ENCODE assay signal across 19 cellular contexts in the genomic region with DNA sequence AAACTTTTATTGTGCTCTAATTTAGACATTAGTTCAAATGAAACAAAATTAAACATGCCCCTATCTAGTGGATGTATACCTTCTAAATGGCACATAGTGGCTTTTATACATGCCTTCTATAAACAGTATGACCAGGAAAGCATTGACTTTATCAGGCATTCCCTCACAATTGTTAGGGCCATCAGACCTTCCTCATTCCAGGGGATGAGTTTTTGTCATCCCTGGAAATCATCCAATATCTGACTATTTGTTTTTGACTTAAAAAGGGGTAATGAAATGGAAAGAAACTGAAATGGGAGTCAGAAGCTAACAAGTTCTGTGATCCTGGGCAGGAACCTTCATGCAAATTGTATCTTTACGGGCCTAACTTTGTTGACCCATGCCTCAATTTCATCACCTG.
DNase-seq lines count a peak whose midpoint lies in the region; ATAC-seq lines count a peak whose summit lies in the region.
"Had no signal": no experiment of that assay in that cellular context is flagged by ENCODE, and none has a peak within 500 bp of the region (broad histone marks: within the 10 kb centered on the region; RNA-seq: fewer than 3 reads in every experiment).

No MANE protein-coding gene starts in this region.

- H3K27ac Mint-ChIP-seq in activated naive CD8-positive, alpha-beta T cell = peak overlapping the region; percentile 28
- no peak overlapping the region for H3K27ac Mint-ChIP-seq in activated naive CD8-positive, alpha-beta T cell treated with anti-CD3 and anti-CD28 coated beads, Interleukin-2, amount 50 U/mL, for 24 hours
- H3K27ac Mint-ChIP-seq in effector memory CD8-positive, alpha-beta T cell = peak overlapping the region; percentile 19 to 90
- peak overlapping the region; percentile 88 for H3K27ac Mint-ChIP-seq in stimulated activated effector memory CD8-positive, alpha-beta T cell treated with anti-CD3 and anti-CD28 coated beads, Interleukin-12 subunit alpha, Interleukin-12 subunit beta, amount 100 ng/mL, for 72 hours

- H3K27me3 Mint-ChIP-seq in activated naive CD8-positive, alpha-beta T cell = no peaks in the 10 kb centered on the region
- no peaks in the 10 kb centered on the region for H3K27me3 Mint-ChIP-seq in activated naive CD8-positive, alpha-beta T cell treated with anti-CD3 and anti-CD28 coated beads, Interleukin-2, amount 50 U/mL, for 24 hours
- no peaks in the 10 kb centered on the region for H3K27me3 Mint-ChIP-seq in effector memory CD8-positive, alpha-beta T cell

- H3K9me3 Mint-ChIP-seq in activated naive CD8-positive, alpha-beta T cell (ENCODE audit: low read depth) = no peaks in the 10 kb centered on the region
- H3K9me3 Mint-ChIP-seq in activated naive CD8-positive, alpha-beta T cell treated with anti-CD3 and anti-CD28 coated beads, Interleukin-2, amount 50 U/mL, for 24 hours = no peaks in the 10 kb centered on the region
- H3K9me3 Mint-ChIP-seq in effector memory CD8-positive, alpha-beta T cell = no peaks in the 10 kb centered on the region
- H3K9me3 Mint-ChIP-seq in stimulated activated effector memory CD8-positive, alpha-beta T cell treated with anti-CD3 and anti-CD28 coated beads, Interleukin-12 subunit alpha, Interleukin-12 subunit beta, amount 100 ng/mL, for 72 hours = no peaks in the 10 kb centered on the region

- DNase-seq in activated naive CD8-positive, alpha-beta T cell treated with anti-CD3 and anti-CD28 coated beads, Interleukin-2, amount 50 U/mL, for 24 hours = no peak
- DNase-seq in NCI-H69 (lab: John Stamatoyannopoulos, UW) (peak; percentile 9), foreskin melanocyte (no peak)
- DNase-seq in effector memory CD8-positive, alpha-beta T cell = no peak
- no peak for DNase-seq in stimulated activated effector memory CD8-positive, alpha-beta T cell treated with anti-CD3 and anti-CD28 coated beads, Interleukin-12 subunit alpha, Interleukin-12 subunit beta, amount 100 ng/mL, for 72 hours (ENCODE audit: low spot score in 2 of 2)
- DNase-seq in activated CD4-positive, alpha-beta T cell treated with anti-CD3 and anti-CD28 coated beads, Interleukin-2, amount 50 U/mL, for 4 hours = no peak
- DNase-seq: COR-L47, DMS153, GF-D8, GM23248, NCI-H187, NCI-H226, NCI-H524, SJCRH30 had no signal

- no peak for ATAC-seq in activated naive CD8-positive, alpha-beta T cell treated with anti-CD3 and anti-CD28 coated beads, Interleukin-2, amount 50 U/mL, for 24 hours
- no peak for ATAC-seq in effector memory CD8-positive, alpha-beta T cell (replicated peaks)
- no peak for ATAC-seq in stimulated activated effector memory CD8-positive, alpha-beta T cell treated with anti-CD3 and anti-CD28 coated beads, Interleukin-12 subunit alpha, Interleukin-12 subunit beta, amount 100 ng/mL, for 72 hours
- ATAC-seq in HG02938 (IDR thresholded peaks at IDR 0.05; ENCODE audit: unreplicated experiment) = no peak
- ATAC-seq: GM12878, HCT116, Panc1 had no signal

- no peak overlapping the region for H3K4me3 Mint-ChIP-seq in activated naive CD8-positive, alpha-beta T cell
- no peak overlapping the region for H3K4me3 Mint-ChIP-seq in activated naive CD8-positive, alpha-beta T cell treated with anti-CD3 and anti-CD28 coated beads, Interleukin-2, amount 50 U/mL, for 24 hours
- no peak overlapping the region for H3K4me3 Mint-ChIP-seq in effector memory CD8-positive, alpha-beta T cell
- H3K4me3 Mint-ChIP-seq in stimulated activated effector memory CD8-positive, alpha-beta T cell treated with anti-CD3 and anti-CD28 coated beads, Interleukin-12 subunit alpha, Interleukin-12 subunit beta, amount 100 ng/mL, for 72 hours = no peak overlapping the region

- H3K4me1 Mint-ChIP-seq in activated naive CD8-positive, alpha-beta T cell (ENCODE audit: low read depth) = peaks cover 39% of the 10 kb centered on the region
- H3K4me1 Mint-ChIP-seq in activated naive CD8-positive, alpha-beta T cell treated with anti-CD3 and anti-CD28 coated beads, Interleukin-2, amount 50 U/mL, for 24 hours = peaks cover 37% of the 10 kb centered on the region
- H3K4me1 Mint-ChIP-seq in effector memory CD8-positive, alpha-beta T cell (ENCODE audit: low read depth in 2 of 2) = peaks cover 17 to 47% of the 10 kb centered on the region in 2 donors
- H3K4me1 Mint-ChIP-seq in stimulated activated effector memory CD8-positive, alpha-beta T cell treated with anti-CD3 and anti-CD28 coated beads, Interleukin-12 subunit alpha, Interleukin-12 subunit beta, amount 100 ng/mL, for 72 hours = peaks cover 41% of the 10 kb centered on the region

- H3K36me3 Mint-ChIP-seq in activated naive CD8-positive, alpha-beta T cell = peaks cover 22% of the 10 kb centered on the region
- H3K36me3 Mint-ChIP-seq in activated naive CD8-positive, alpha-beta T cell treated with anti-CD3 and anti-CD28 coated beads, Interleukin-2, amount 50 U/mL, for 24 hours (ENCODE audit: low read depth) = peaks cover 48% of the 10 kb centered on the region
- H3K36me3 Mint-ChIP-seq in effector memory CD8-positive, alpha-beta T cell (ENCODE audit: insufficient read depth) = peaks cover 7% of the 10 kb centered on the region
- H3K36me3 Mint-ChIP-seq in stimulated activated effector memory CD8-positive, alpha-beta T cell treated with anti-CD3 and anti-CD28 coated beads, Interleukin-12 subunit alpha, Interleukin-12 subunit beta, amount 100 ng/mL, for 72 hours = peaks cover 9% of the 10 kb centered on the region
